In the genomic region with DNA sequence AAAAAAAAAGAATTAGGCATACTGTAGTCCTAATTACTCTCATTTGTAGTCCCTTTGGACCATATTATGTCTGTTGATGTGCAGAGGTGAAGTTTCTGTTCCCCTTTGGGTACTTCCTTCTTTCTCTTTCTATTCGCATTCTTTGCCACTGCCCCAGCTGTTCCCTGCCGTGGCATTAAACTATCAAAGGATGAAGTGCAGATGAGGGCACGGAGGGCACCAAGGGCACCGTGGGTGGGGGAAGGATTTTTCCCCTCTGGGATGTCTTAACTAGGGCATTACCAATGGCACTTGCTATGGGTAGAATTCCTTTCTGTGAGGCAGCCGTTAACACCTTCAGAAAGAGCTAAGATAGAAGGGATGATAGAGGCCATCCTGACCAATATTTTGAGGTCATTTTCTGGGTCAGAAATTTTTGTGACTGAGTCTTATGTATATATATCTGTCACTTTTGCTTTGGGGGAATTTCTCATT, we compare ENCODE assay signal across 8 cellular contexts. TPM values are rescaled to one million over a fixed set of nuclear protein-coding genes. Genes with fewer than 3 reads are reported as not detected.
DNase-seq lines count a peak whose midpoint lies in the region; ATAC-seq and TF ChIP-seq lines count a peak whose summit lies in the region.

No MANE protein-coding gene starts in this region.

- peak overlapping the region; percentile 54 for H3K4me3 Mint-ChIP-seq in dendritic cell treated with granulocyte-macrophage colony-stimulating factor and Interleukin-4, amounts not matched to agents 40 ng/mL and 50 ng/mL, for 4 days
- no peak overlapping the region for H3K4me3 Mint-ChIP-seq in osteocyte (ENCODE audit: unreplicated experiment)

- H3K9me3 Mint-ChIP-seq in dendritic cell treated with granulocyte-macrophage colony-stimulating factor and Interleukin-4, amounts not matched to agents 40 ng/mL and 50 ng/mL, for 4 days: no peaks in the 10 kb centered on the region
- no peaks in the 10 kb centered on the region for H3K9me3 Mint-ChIP-seq in osteocyte (ENCODE audit: unreplicated experiment)

- no peak for TF ChIP-seq CTCF in osteocyte (IDR thresholded peaks at IDR 0.05)

- H3K27me3 Mint-ChIP-seq in dendritic cell treated with granulocyte-macrophage colony-stimulating factor and Interleukin-4, amounts not matched to agents 40 ng/mL and 50 ng/mL, for 4 days: peaks cover 79% of the 10 kb centered on the region
- peaks cover 37% of the 10 kb centered on the region for H3K27me3 Mint-ChIP-seq in osteocyte (ENCODE audit: unreplicated experiment)

- no peaks in the 10 kb centered on the region for H3K36me3 Mint-ChIP-seq in dendritic cell treated with granulocyte-macrophage colony-stimulating factor and Interleukin-4, amounts not matched to agents 40 ng/mL and 50 ng/mL, for 4 days (ENCODE audit: low read depth)
- H3K36me3 Mint-ChIP-seq in osteocyte (ENCODE audit: unreplicated experiment): peaks cover 2% of the 10 kb centered on the region

- H3K27ac Mint-ChIP-seq in dendritic cell treated with granulocyte-macrophage colony-stimulating factor and Interleukin-4, amounts not matched to agents 40 ng/mL and 50 ng/mL, for 4 days: no peak overlapping the region
- H3K27ac Mint-ChIP-seq in osteocyte (ENCODE audit: unreplicated experiment): no peak overlapping the region

- H3K4me1 Mint-ChIP-seq in dendritic cell treated with granulocyte-macrophage colony-stimulating factor and Interleukin-4, amounts not matched to agents 40 ng/mL and 50 ng/mL, for 4 days (ENCODE audit: low read depth): peaks cover 42% of the 10 kb centered on the region
- peaks cover 16% of the 10 kb centered on the region for H3K4me1 Mint-ChIP-seq in osteocyte (ENCODE audit: unreplicated experiment)

- ATAC-seq in GM18505 (IDR thresholded peaks at IDR 0.05; ENCODE audit: unreplicated experiment) (peak; percentile 64), GM21528 (IDR thresholded peaks at IDR 0.05; ENCODE audit: low FRiP score, unreplicated experiment) (peak; percentile 74), HG03521 (IDR thresholded peaks at IDR 0.05; ENCODE audit: unreplicated experiment) (peak; percentile 73)

- TF ChIP-seq POLR2A in GM18505 (IDR thresholded peaks at IDR 0.05; ENCODE audit: borderline replicate concordance, extremely low read depth, insufficient read depth, insufficient read length): no peak

- intact Hi-C loops in dendritic cell treated with granulocyte-macrophage colony-stimulating factor and Interleukin-4, amounts not matched to agents 40 ng/mL and 50 ng/mL, for 4 days (cut with micrococcal nuclease): no loop called here

- DNase-seq in osteocyte (ENCODE audit: extremely low spot score, unreplicated experiment) (no peak), mucosa of gallbladder (ENCODE audit: low spot score) (no peak), NCI-H226 (no peak)
- no peak for DNase-seq in stimulated activated CD4-positive, alpha-beta T cell treated with anti-CD3 and anti-CD28 coated beads, Interleukin-2, amount 100 ng/mL, for 24 hours

RNA-seq across cellular contexts. Expression of a gene that starts 4.9 kb away (rescaled TPM):
- 62.4 and 67.5 TPM in 2 replicates for total RNA-seq in osteocyte
- total RNA-seq in mucosa of gallbladder: 168 TPM

RNA-seq across cellular contexts. Expression of a gene that starts 44.4 kb away (rescaled TPM):
- total RNA-seq in osteocyte (1.7 and 2.1 TPM in 2 replicates), mucosa of gallbladder (17.6 TPM)
